In genomic region chr3:24182756-24183155, GRCh38 we compare ENCODE assay signal across 26 cellular contexts.
"Had no signal": no experiment of that assay in that cellular context is flagged by ENCODE, and none has a peak within 500 bp of the region (broad histone marks: within the 10 kb centered on the region; RNA-seq: fewer than 3 reads in every experiment).

No MANE protein-coding gene starts in this region.

- H3K36me3 Mint-ChIP-seq: activated CD8-positive, alpha-beta memory T cell treated with anti-CD3 and anti-CD28 coated beads, Interleukin-2, amount 10 ng/mL, durations not matched to agents 7 days and 5 days; activated naive CD8-positive, alpha-beta T cell; T-cell had no signal

- H3K4me3 Mint-ChIP-seq: activated B cell treated with CpG ODN at 0.5 μM for 24 hours; activated CD4-positive, alpha-beta T cell treated with anti-CD3 and anti-CD28 coated beads, Interleukin-2, amount 10 ng/mL, durations not matched to agents 24 days and 14 days; activated CD8-positive, alpha-beta memory T cell treated with anti-CD3 and anti-CD28 coated beads, Interleukin-2, amount 10 ng/mL, durations not matched to agents 7 days and 5 days; activated naive CD4-positive, alpha-beta T cell treated with anti-CD3 and anti-CD28 coated beads for 36 hours; activated naive CD8-positive, alpha-beta T cell; activated T-cell treated with anti-CD3 and anti-CD28 coated beads, Interleukin-2, amount 50 U/mL, for 4 hours; activated T-helper 17 cell treated with anti-CD3 and anti-CD28 coated beads, Interleukin-2, amount 50 U/mL, for 72 hours; T-cell had no signal

- DNase-seq: activated B cell treated with CpG ODN at 0.5 μM for 24 hours; activated CD4-positive, alpha-beta T cell treated with anti-CD3 and anti-CD28 coated beads for 1 hour; activated CD4-positive, alpha-beta T cell treated with anti-CD3 and anti-CD28 coated beads, Interleukin-2, amount 10 ng/mL, durations not matched to agents 24 days and 14 days; activated CD4-positive, alpha-beta T cell treated with anti-CD3 and anti-CD28 coated beads, Interleukin-2, amount 50 U/mL, for 48 hours; activated CD8-positive, alpha-beta memory T cell treated with anti-CD3 and anti-CD28 coated beads, Interleukin-2, amount 10 ng/mL, durations not matched to agents 7 days and 5 days; activated gamma-delta T cell; activated naive CD4-positive, alpha-beta T cell treated with anti-CD3 and anti-CD28 coated beads for 36 hours; activated T-cell treated with anti-CD3 and anti-CD28 coated beads, Interleukin-2, amount 50 U/mL, for 4 hours; amygdala; cerebellar nuclear complex; NCI-H1092; NCI-H1417; NCI-H1930; NCI-H2171; NCI-H2227 treated with DMSO at 0.1 percent for 48 hours; NCI-H446 treated with DMSO at 0.1 percent for 48 hours; NCI-H526; NCI-H774; PC-3; SHP77 treated with DMSO at 0.1 percent for 48 hours; T-cell; T-helper 2 cell; T1000 had no signal

- H3K27me3 Mint-ChIP-seq: activated B cell treated with CpG ODN at 0.5 μM for 24 hours; activated CD4-positive, alpha-beta T cell treated with anti-CD3 and anti-CD28 coated beads, Interleukin-2, amount 10 ng/mL, durations not matched to agents 24 days and 14 days; activated CD8-positive, alpha-beta memory T cell treated with anti-CD3 and anti-CD28 coated beads, Interleukin-2, amount 10 ng/mL, durations not matched to agents 7 days and 5 days; activated naive CD8-positive, alpha-beta T cell; activated T-helper 17 cell treated with anti-CD3 and anti-CD28 coated beads, Interleukin-2, amount 50 U/mL, for 72 hours; T-cell had no signal

- ATAC-seq: activated CD8-positive, alpha-beta memory T cell treated with anti-CD3 and anti-CD28 coated beads, Interleukin-2, amount 10 ng/mL, durations not matched to agents 7 days and 5 days; activated T-cell treated with anti-CD3 and anti-CD28 coated beads, Interleukin-2, amount 50 U/mL, for 4 hours; activated T-helper 17 cell treated with anti-CD3 and anti-CD28 coated beads, Interleukin-2, amount 50 U/mL, for 72 hours; PC-3; T-cell had no signal

- H3K9me3 Mint-ChIP-seq: activated B cell treated with CpG ODN at 0.5 μM for 24 hours; activated CD4-positive, alpha-beta T cell treated with anti-CD3 and anti-CD28 coated beads, Interleukin-2, amount 10 ng/mL, durations not matched to agents 24 days and 14 days; activated naive CD4-positive, alpha-beta T cell treated with anti-CD3 and anti-CD28 coated beads for 36 hours; activated T-cell treated with anti-CD3 and anti-CD28 coated beads, Interleukin-2, amount 50 U/mL, for 4 hours; activated T-helper 17 cell treated with anti-CD3 and anti-CD28 coated beads, Interleukin-2, amount 50 U/mL, for 72 hours; T-cell had no signal

- H3K27ac ChIP-seq: KMS-11 had no signal

- H3K4me1 Mint-ChIP-seq: activated B cell treated with CpG ODN at 0.5 μM for 24 hours; activated CD4-positive, alpha-beta T cell treated with anti-CD3 and anti-CD28 coated beads, Interleukin-2, amount 10 ng/mL, durations not matched to agents 24 days and 14 days; activated CD8-positive, alpha-beta memory T cell treated with anti-CD3 and anti-CD28 coated beads, Interleukin-2, amount 10 ng/mL, durations not matched to agents 7 days and 5 days; activated T-helper 17 cell treated with anti-CD3 and anti-CD28 coated beads, Interleukin-2, amount 50 U/mL, for 72 hours; T-cell had no signal

- H3K27ac Mint-ChIP-seq: activated B cell treated with CpG ODN at 0.5 μM for 24 hours; activated CD4-positive, alpha-beta T cell treated with anti-CD3 and anti-CD28 coated beads, Interleukin-2, amount 10 ng/mL, durations not matched to agents 24 days and 14 days; activated CD8-positive, alpha-beta memory T cell treated with anti-CD3 and anti-CD28 coated beads, Interleukin-2, amount 10 ng/mL, durations not matched to agents 7 days and 5 days; activated naive CD4-positive, alpha-beta T cell treated with anti-CD3 and anti-CD28 coated beads for 36 hours; activated naive CD8-positive, alpha-beta T cell; activated T-helper 17 cell treated with anti-CD3 and anti-CD28 coated beads, Interleukin-2, amount 50 U/mL, for 72 hours; T-cell had no signal
